Comparison of ENCODE assay signal across 32 cellular contexts in the genomic region with DNA sequence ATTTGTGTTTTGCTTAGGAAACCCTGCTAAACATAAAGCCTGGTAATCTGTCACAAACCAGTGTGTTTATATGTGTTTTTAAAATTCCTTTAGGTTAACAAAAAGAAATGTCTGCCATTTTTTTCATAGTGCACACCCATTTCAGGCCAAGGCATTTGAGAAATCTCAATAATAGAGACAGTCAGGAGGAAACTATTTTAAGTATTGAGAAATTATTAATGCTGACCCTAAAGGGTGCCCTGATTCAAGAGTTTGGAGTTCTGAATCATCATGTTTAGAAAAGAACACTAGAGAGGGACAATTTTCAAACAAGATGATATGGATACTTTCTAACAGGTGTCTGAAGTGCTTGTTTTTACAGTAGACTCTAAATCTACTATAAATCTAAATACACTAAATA.
"Had no signal": no experiment of that assay in that cellular context is flagged by ENCODE, and none has a peak within 500 bp of the region (broad histone marks: within the 10 kb centered on the region; RNA-seq: fewer than 3 reads in every experiment).

No MANE protein-coding gene starts in this region.

- DNase-seq: activated B cell treated with CpG ODN at 0.5 μM for 24 hours; activated CD4-positive, alpha-beta memory T cell treated with anti-CD3 and anti-CD28 coated beads for 36 hours; activated CD4-positive, alpha-beta T cell treated with anti-CD3 and anti-CD28 coated beads for 4 hours; activated CD4-positive, alpha-beta T cell treated with anti-CD3 and anti-CD28 coated beads, Interleukin-2, amount 10 ng/mL, durations not matched to agents 24 days and 14 days; activated CD4-positive, alpha-beta T cell treated with anti-CD3 and anti-CD28 coated beads, Interleukin-2, amount 50 U/mL, for 1 hour; activated CD4-positive, alpha-beta T cell treated with anti-CD3 and anti-CD28 coated beads, Interleukin-2, amount 50 U/mL, for 4 hours; activated CD4-positive, CD25-positive, alpha-beta regulatory T cell treated with anti-CD3 and anti-CD28 coated beads, Interleukin-2, amount 50 U/mL, for 72 hours; activated CD8-positive, alpha-beta memory T cell treated with anti-CD3 and anti-CD28 coated beads, Interleukin-2, amount 50 U/mL, for 4 hours; activated CD8-positive, alpha-beta T cell treated with anti-CD3 and anti-CD28 coated beads for 36 hours; activated effector memory CD4-positive, alpha-beta T cell treated with anti-CD3 and anti-CD28 coated beads, Interleukin-2, amount 50 U/mL, for 16 hours; activated gamma-delta T cell treated with Interleukin-2 at 50 U/mL for 16 hours; activated naive CD4-positive, alpha-beta T cell; activated naive CD4-positive, alpha-beta T cell treated with anti-CD3 and anti-CD28 coated beads for 36 hours; activated naive CD4-positive, alpha-beta T cell treated with anti-CD3 and anti-CD28 coated beads, Interleukin-2, amount 50 U/mL, for 16 hours; activated naive CD8-positive, alpha-beta T cell treated with anti-CD3 and anti-CD28 coated beads for 36 hours; activated T-cell treated with anti-CD3 and anti-CD28 coated beads for 4 hours; activated T-cell treated with anti-CD3 and anti-CD28 coated beads, Interleukin-2, amount 50 U/mL, for 1 hour; activated T-cell treated with anti-CD3 and anti-CD28 coated beads, Interleukin-2, amount 50 U/mL, for 4 hours; activated T-cell treated with anti-CD3 and anti-CD28 coated beads, Interleukin-2, amount 50 U/mL, for 72 hours; adrenal gland; amniotic stem cell; aorta; body of pancreas; brain microvascular endothelial cell; central memory CD4-positive, alpha-beta T cell; T-helper 1 cell; T-helper 2 cell; T-helper 9 cell had no signal

- H3K27ac ChIP-seq: adrenal gland, body of pancreas, brain microvascular endothelial cell, breast epithelium, VCaP had no signal

- H3K4me3 ChIP-seq: adrenal gland, body of pancreas, breast epithelium had no signal

- H3K4me1 ChIP-seq: adrenal gland, body of pancreas, breast epithelium had no signal

- ATAC-seq: activated CD8-positive, alpha-beta T cell treated with anti-CD3 and anti-CD28 coated beads for 36 hours; activated naive CD4-positive, alpha-beta T cell treated with anti-CD3 and anti-CD28 coated beads, Interleukin-2, amount 50 U/mL, for 72 hours; activated T-cell treated with anti-CD3 and anti-CD28 coated beads, Interleukin-2, amount 50 U/mL, for 4 hours; activated T-cell treated with anti-CD3 and anti-CD28 coated beads, Interleukin-2, amount 50 U/mL, for 72 hours; activated T-helper 17 cell treated with anti-CD3 and anti-CD28 coated beads, Interleukin-2, amount 50 U/mL, for 72 hours; body of pancreas had no signal

- H3K27me3 ChIP-seq: adrenal gland, body of pancreas, brain microvascular endothelial cell, breast epithelium had no signal

- H3K36me3 ChIP-seq: adrenal gland, brain microvascular endothelial cell, breast epithelium had no signal

- H3K9me3 ChIP-seq: adrenal gland, body of pancreas had no signal
